1 cellular context compared by ENCODE assay signal in genomic region chr4:68299492-68300457, GRCh38.
TF ChIP-seq lines count a peak whose summit lies in the region.

No MANE protein-coding gene starts in this region.

TF ChIP-seq in K562, 482 proteins besides CTCF, POLR2A, EP300 and RAD21:
- TF ChIP-seq ZNF316 (IDR thresholded peaks at IDR 0.05) (peak; percentile 96), ZNF431 (CRISPR knock-in tag; IDR thresholded peaks at IDR 0.05) (no peak), MAFF (IDR thresholded peaks at IDR 0.05; ENCODE audit: low read length) (peak; percentile 79; the same call in 1 of the 2 replicates), MAFK (IDR thresholded peaks at IDR 0.05; ENCODE audit: low read length) (peak; percentile 78; the same call in 1 of the 2 replicates), ZNF766 (CRISPR knock-in tag; conservative IDR thresholded peaks at IDR 0.05) (peak; percentile 49; the same call in 1 of the 2 replicates), C11orf30 (IDR thresholded peaks at IDR 0.05; ENCODE audit: low read depth) (peak; percentile 88), SIN3B (IDR thresholded peaks at IDR 0.05; ENCODE audit: low read depth) (no peak), ZNF717 (CRISPR knock-in tag; IDR thresholded peaks at IDR 0.05) (no peak), NFE2 (IDR thresholded peaks at IDR 0.05; ENCODE audit: low read depth) (peak; percentile 36; the same call in 1 of the 2 replicates), MAFG (tag; conservative IDR thresholded peaks at IDR 0.05) (peak; percentile 92), SMAD2 (IDR thresholded peaks at IDR 0.05; ENCODE audit: low read depth, low read length) (no peak), ZNF121 (CRISPR knock-in tag; conservative IDR thresholded peaks at IDR 0.05) (no peak)
- TF ChIP-seq, protein P1, sequence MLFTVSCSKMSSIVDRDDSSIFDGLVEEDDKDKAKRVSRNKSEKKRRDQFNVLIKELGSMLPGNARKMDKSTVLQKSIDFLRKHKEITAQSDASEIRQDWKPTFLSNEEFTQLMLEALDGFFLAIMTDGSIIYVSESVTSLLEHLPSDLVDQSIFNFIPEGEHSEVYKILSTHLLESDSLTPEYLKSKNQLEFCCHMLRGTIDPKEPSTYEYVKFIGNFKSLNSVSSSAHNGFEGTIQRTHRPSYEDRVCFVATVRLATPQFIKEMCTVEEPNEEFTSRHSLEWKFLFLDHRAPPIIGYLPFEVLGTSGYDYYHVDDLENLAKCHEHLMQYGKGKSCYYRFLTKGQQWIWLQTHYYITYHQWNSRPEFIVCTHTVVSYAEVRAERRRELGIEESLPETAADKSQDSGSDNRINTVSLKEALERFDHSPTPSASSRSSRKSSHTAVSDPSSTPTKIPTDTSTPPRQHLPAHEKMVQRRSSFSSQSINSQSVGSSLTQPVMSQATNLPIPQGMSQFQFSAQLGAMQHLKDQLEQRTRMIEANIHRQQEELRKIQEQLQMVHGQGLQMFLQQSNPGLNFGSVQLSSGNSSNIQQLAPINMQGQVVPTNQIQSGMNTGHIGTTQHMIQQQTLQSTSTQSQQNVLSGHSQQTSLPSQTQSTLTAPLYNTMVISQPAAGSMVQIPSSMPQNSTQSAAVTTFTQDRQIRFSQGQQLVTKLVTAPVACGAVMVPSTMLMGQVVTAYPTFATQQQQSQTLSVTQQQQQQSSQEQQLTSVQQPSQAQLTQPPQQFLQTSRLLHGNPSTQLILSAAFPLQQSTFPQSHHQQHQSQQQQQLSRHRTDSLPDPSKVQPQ (CRISPR knock-in tag; IDR thresholded peaks at IDR 0.05; ENCODE audit: borderline replicate concordance), result no peak
